In genomic region chr5:54638090-54638489, GRCh38 we compare ENCODE assay signal across 17 cellular contexts.
DNase-seq lines count a peak whose midpoint lies in the region; ATAC-seq and TF ChIP-seq lines count a peak whose summit lies in the region.
"Had no signal": no experiment of that assay in that cellular context is flagged by ENCODE, and none has a peak within 500 bp of the region (broad histone marks: within the 10 kb centered on the region; RNA-seq: fewer than 3 reads in every experiment).

No MANE protein-coding gene starts in this region.

- no peaks in the 10 kb centered on the region for H3K9me2 ChIP-seq in MM.1S (replicated peaks; ENCODE audit: insufficient read depth, low read length)

- H3K4me1 Mint-ChIP-seq in CD8-positive, alpha-beta memory T cell: peaks cover 23 to 38% (median 32%) of the 10 kb centered on the region in 3 donors
- peaks cover 14 to 25% of the 10 kb centered on the region in 2 donors for H3K4me1 Mint-ChIP-seq in effector memory CD8-positive, alpha-beta T cell (ENCODE audit: low read depth in 2 of 2)
- peaks cover 26% of the 10 kb centered on the region for H3K4me1 Mint-ChIP-seq in nephron

- WGBS in smooth muscle cell (ENCODE audit: low lambda C conversion rate): 93% methylated on average over 2 of the region's 2 CpGs

- no peak overlapping the region for H3K27ac ChIP-seq in CD8-positive, alpha-beta memory T cell (ENCODE audit: low read depth, low read length)
- no peak overlapping the region for H3K27ac ChIP-seq in MM.1S (ENCODE audit: low read length)
- H3K27ac ChIP-seq in smooth muscle cell (ENCODE audit: low read depth): no peak overlapping the region
- no peak overlapping the region for H3K27ac ChIP-seq in colonic mucosa
- H3K27ac ChIP-seq: Peyer's patch had no signal

- H3K27me3 Mint-ChIP-seq in CD8-positive, alpha-beta memory T cell: no peaks in the 10 kb centered on the region
- H3K27me3 Mint-ChIP-seq in effector memory CD8-positive, alpha-beta T cell: no peaks in the 10 kb centered on the region
- no peaks in the 10 kb centered on the region for H3K27me3 Mint-ChIP-seq in nephron (ENCODE audit: low read depth)
- H3K27me3 Mint-ChIP-seq: B cell had no signal

- peak overlapping the region; percentile 21 for H3K4me3 ChIP-seq in CD8-positive, alpha-beta memory T cell (ENCODE audit: low read length)
- H3K4me3 ChIP-seq in MM.1S (ENCODE audit: low read length): no peak overlapping the region
- H3K4me3 ChIP-seq in smooth muscle cell: no peak overlapping the region
- H3K4me3 ChIP-seq in colonic mucosa: no peak overlapping the region
- H3K4me3 ChIP-seq: Peyer's patch had no signal

- no peaks in the 10 kb centered on the region for H3K27me3 ChIP-seq in CD8-positive, alpha-beta memory T cell (ENCODE audit: insufficient read depth, low read length, poor library complexity, severe bottlenecking)
- no peaks in the 10 kb centered on the region for H3K27me3 ChIP-seq in MM.1S (replicated peaks; ENCODE audit: insufficient read depth, low read length)
- H3K27me3 ChIP-seq in smooth muscle cell (ENCODE audit: low read depth): no peaks in the 10 kb centered on the region
- H3K27me3 ChIP-seq in colonic mucosa: no peaks in the 10 kb centered on the region
- H3K27me3 ChIP-seq: Peyer's patch had no signal

- no peaks in the 10 kb centered on the region for H3K9me3 ChIP-seq in CD8-positive, alpha-beta memory T cell (ENCODE audit: low read length)
- H3K9me3 ChIP-seq in MM.1S (replicated peaks; ENCODE audit: insufficient read depth, low read length) (no peaks in the 10 kb centered on the region), smooth muscle cell (replicated peaks; ENCODE audit: low read depth) (no peaks in the 10 kb centered on the region), colonic mucosa (no peaks in the 10 kb centered on the region)
- H3K9me3 ChIP-seq: Peyer's patch had no signal

- H2AFZ ChIP-seq in MM.1S (ENCODE audit: low read length) (no peak overlapping the region), smooth muscle cell (ENCODE audit: low read depth) (no peak overlapping the region)

- H3K4me3 Mint-ChIP-seq in CD8-positive, alpha-beta memory T cell: peak overlapping the region in 6 of 7 donors; percentile 7 to 62 (median 41)
- peak overlapping the region; percentile 37 to 65 for H3K4me3 Mint-ChIP-seq in effector memory CD8-positive, alpha-beta T cell
- H3K4me3 Mint-ChIP-seq in nephron: no peak overlapping the region
- H3K4me3 Mint-ChIP-seq: B cell had no signal

- H3K9ac ChIP-seq in MM.1S (ENCODE audit: low read length) (no peak overlapping the region), smooth muscle cell (ENCODE audit: low read depth) (no peak overlapping the region), colonic mucosa (ENCODE audit: low read depth in 2 of 2, low read length in 2 of 2) (no peak overlapping the region)

- H3K36me3 Mint-ChIP-seq in CD8-positive, alpha-beta memory T cell: no peaks in the 10 kb centered on the region
- no peaks in the 10 kb centered on the region for H3K36me3 Mint-ChIP-seq in effector memory CD8-positive, alpha-beta T cell (ENCODE audit: insufficient read depth)
- H3K36me3 Mint-ChIP-seq in nephron (ENCODE audit: low read depth): no peaks in the 10 kb centered on the region

- TF ChIP-seq CTCF in MM.1S (IDR thresholded peaks at IDR 0.05; ENCODE audit: low read length): no peak
- TF ChIP-seq CTCF in nephron (IDR thresholded peaks at IDR 0.05; ENCODE audit: unreplicated experiment in 3 of 3): no peak
- no peak for TF ChIP-seq CTCF in smooth muscle cell (IDR thresholded peaks at IDR 0.05; ENCODE audit: borderline replicate concordance, insufficient read depth, poor library complexity, severe bottlenecking)
- no peak for TF ChIP-seq CTCF in colonic mucosa (IDR thresholded peaks at IDR 0.05)

- no peaks in the 10 kb centered on the region for H3K79me2 ChIP-seq in MM.1S (ENCODE audit: low read length)
- H3K79me2 ChIP-seq in smooth muscle cell (ENCODE audit: low read depth): no peaks in the 10 kb centered on the region

- peaks cover 19% of the 10 kb centered on the region for H3K4me1 ChIP-seq in CD8-positive, alpha-beta memory T cell (ENCODE audit: insufficient read depth, low read length)
- peaks cover 7% of the 10 kb centered on the region; the same call in 1 of the 2 replicates for H3K4me1 ChIP-seq in MM.1S (ENCODE audit: low read length)
- no peaks in the 10 kb centered on the region for H3K4me1 ChIP-seq in smooth muscle cell (ENCODE audit: low read depth)
- no peaks in the 10 kb centered on the region for H3K4me1 ChIP-seq in colonic mucosa
- H3K4me1 ChIP-seq: Peyer's patch had no signal

- H3K27ac Mint-ChIP-seq in CD8-positive, alpha-beta memory T cell: peak overlapping the region in 5 of 8 donors; percentile 5 to 72 (median 50)
- peak overlapping the region; percentile 55 to 88 for H3K27ac Mint-ChIP-seq in effector memory CD8-positive, alpha-beta T cell
- peak overlapping the region; percentile 71 to 82 (median 72) for H3K27ac Mint-ChIP-seq in nephron
- H3K27ac Mint-ChIP-seq: B cell had no signal

- DNase-seq in CD8-positive, alpha-beta memory T cell: peak in 1 of 5 donors; percentile 30
- peak; percentile 21 for DNase-seq in MM.1S
- DNase-seq in effector memory CD8-positive, alpha-beta T cell: no peak
- DNase-seq in smooth muscle cell (lab: John Stamatoyannopoulos, UW; ENCODE audit: unreplicated experiment): no peak
- no peak for DNase-seq in colonic mucosa
- no peak for DNase-seq in NOMO-1 treated with dmso at 0.1 percent for 144 hours (lab: John Stamatoyannopoulos, UW; ENCODE audit: unreplicated experiment)
- DNase-seq: DMS153, NCI-H1105, NCI-H1694 treated with DMSO at 0.1 percent for 48 hours, NCI-H345, NCI-H69, Peyer's patch had no signal

- peak; percentile 84 for ATAC-seq in effector memory CD8-positive, alpha-beta T cell (replicated peaks)
- no peak for ATAC-seq in HG02885 (IDR thresholded peaks at IDR 0.05; ENCODE audit: poor library complexity, unreplicated experiment)
- ATAC-seq: HCT116, SK-N-SH treated with all-trans-retinoic acid at 6 μM for 48 hours had no signal

- H3F3A ChIP-seq in MM.1S (ENCODE audit: insufficient read depth, low read length) (no peaks in the 10 kb centered on the region), smooth muscle cell (ENCODE audit: low read depth) (no peaks in the 10 kb centered on the region)

- H3K4me2 ChIP-seq in MM.1S (ENCODE audit: low read depth, low read length) (peak overlapping the region; percentile 11; the same call in 1 of the 2 replicates), smooth muscle cell (no peak overlapping the region)

- no peaks in the 10 kb centered on the region for H3K36me3 ChIP-seq in CD8-positive, alpha-beta memory T cell (ENCODE audit: insufficient read depth, low read length)
- H3K36me3 ChIP-seq in MM.1S (replicated peaks; ENCODE audit: insufficient read depth, low read length) (no peaks in the 10 kb centered on the region), smooth muscle cell (ENCODE audit: low read depth) (no peaks in the 10 kb centered on the region), colonic mucosa (no peaks in the 10 kb centered on the region)
- H3K36me3 ChIP-seq: Peyer's patch had no signal

- H4K20me1 ChIP-seq in MM.1S (ENCODE audit: insufficient read depth, low read length) (no peaks in the 10 kb centered on the region), smooth muscle cell (ENCODE audit: low read depth) (no peaks in the 10 kb centered on the region)

- intact Hi-C loops in colonic mucosa (cut with DNase I): no loop called here

- POLR2A ChIA-PET in CD8-positive, alpha-beta memory T cell (lab: Charles Lee): interaction anchor here (2.1 kb wide), 1 partner anchor 28 kb away, joined by 14 read pairs; no protein-coding TSS in a partner anchor

- no peaks in the 10 kb centered on the region for H3K9me3 Mint-ChIP-seq in CD8-positive, alpha-beta memory T cell
- no peaks in the 10 kb centered on the region for H3K9me3 Mint-ChIP-seq in effector memory CD8-positive, alpha-beta T cell
- no peaks in the 10 kb centered on the region for H3K9me3 Mint-ChIP-seq in nephron

- CTCF ChIA-PET in CD8-positive, alpha-beta memory T cell (lab: Charles Lee): interaction anchor here (1.8 kb wide), 2 partner anchors 28 to 106 kb away, joined by 3 to 4 read pairs; no protein-coding TSS in a partner anchor

Comparison
In these comparisons a context has a peak if more than half of its experiments do, and no peak if none do; other contexts are left out.
1. H3K4me3 Mint-ChIP-seq: peak in CD8-positive, alpha-beta memory T cell (6 of 7) and effector memory CD8-positive, alpha-beta T cell (2 of 2); none in nephron (0 of 3).
2. Peak in every context shown above with its lines, with median percentiles within 50 percentile points of each other: H3K27ac Mint-ChIP-seq.